14 cellular contexts compared by ENCODE assay signal in genomic region chr7:115015619-115016018, GRCh38.
A peak's percentile ranks its signal among the peaks of the same experiment; 100 is the strongest.
DNase-seq lines count a peak whose midpoint lies in the region; ATAC-seq and TF ChIP-seq lines count a peak whose summit lies in the region.
"Had no signal": no experiment of that assay in that cellular context is flagged by ENCODE, and none has a peak within 500 bp of the region (broad histone marks: within the 10 kb centered on the region; RNA-seq: fewer than 3 reads in every experiment).

No MANE protein-coding gene starts in this region.

- H3K23ac ChIP-seq in mesendoderm (ENCODE audit: low read length), result no peak overlapping the region

- no peak for ATAC-seq in HG02763 (IDR thresholded peaks at IDR 0.05; ENCODE audit: unreplicated experiment)
- no peak for ATAC-seq in GM18519 (IDR thresholded peaks at IDR 0.05; ENCODE audit: low FRiP score, unreplicated experiment)
- ATAC-seq: lower lobe of right lung; stimulated activated naive CD8-positive, alpha-beta T cell treated with anti-CD3 and anti-CD28 coated beads, Interleukin-15, amount 100 ng/mL, for 72 hours had no signal

- no peak overlapping the region for H3K9ac ChIP-seq in mesendoderm (ENCODE audit: low read length)

- DNase-seq in AG04449 (ENCODE audit: low read depth, low spot score), result peak; percentile 36
- DNase-seq in H4 (ENCODE audit: low spot score), result peak; percentile 75
- peak; percentile 34 for DNase-seq in astrocyte of the spinal cord (ENCODE audit: low read depth, low spot score)
- DNase-seq in mesendoderm, result peak; percentile 66
- no peak for DNase-seq in stimulated activated CD4-positive, alpha-beta T cell treated with anti-CD3 and anti-CD28 coated beads, Interleukin-4, amount 100 ng/mL, for 24 hours
- no peak for DNase-seq in activated CD4-positive, alpha-beta T cell treated with anti-CD3 and anti-CD28 coated beads, Interleukin-2, amount 50 U/mL, for 4 hours
- DNase-seq: activated naive CD4-positive, alpha-beta T cell; central memory CD4-positive, alpha-beta T cell; erythroblast; lower lobe of right lung; stimulated activated naive CD8-positive, alpha-beta T cell treated with anti-CD3 and anti-CD28 coated beads, Interleukin-15, amount 100 ng/mL, for 72 hours had no signal

- H3K4ac ChIP-seq in mesendoderm (ENCODE audit: low read depth, low read length), result no peak overlapping the region

- no peak overlapping the region for H2BK5ac ChIP-seq in mesendoderm (ENCODE audit: low read length)

- H3K27me3 ChIP-seq in mesendoderm (ENCODE audit: insufficient read depth, low read length, poor library complexity), result no peaks in the 10 kb centered on the region

- no peak overlapping the region for H3K18ac ChIP-seq in mesendoderm (ENCODE audit: low read length)

- no peak overlapping the region for H2AK5ac ChIP-seq in mesendoderm (ENCODE audit: low read length)

- no peak overlapping the region for H3K56ac ChIP-seq in mesendoderm (ENCODE audit: low read length)

- TF ChIP-seq CTCF in AG04449 (IDR thresholded peaks at IDR 0.05; ENCODE audit: insufficient read depth, low read length, missing control alignments) (no peak), astrocyte of the spinal cord (IDR thresholded peaks at IDR 0.05; ENCODE audit: low read depth, low read length) (no peak)

- no peaks in the 10 kb centered on the region for H3K79me1 ChIP-seq in mesendoderm (ENCODE audit: low read length)

- H3K27ac ChIP-seq in mesendoderm (ENCODE audit: low read depth, low read length), result no peak overlapping the region
- H3K27ac ChIP-seq: lower lobe of right lung, VCaP had no signal

- H3K4me2 ChIP-seq in mesendoderm (ENCODE audit: low read length), result no peak overlapping the region

- H2BK15ac ChIP-seq in mesendoderm (replicated peaks; ENCODE audit: low read depth), result no peak overlapping the region

- no peaks in the 10 kb centered on the region for H3K79me2 ChIP-seq in mesendoderm (ENCODE audit: control insufficient read depth, insufficient read depth, low read length)

- in situ Hi-C loops in astrocyte of the spinal cord (cut with HindIII; ENCODE audit: low sequenced_read_pairs), result no loop called here

- H3K4me3 ChIP-seq in AG04449 (ENCODE audit: low read depth, low read length), result no peak overlapping the region
- no peak overlapping the region for H3K4me3 ChIP-seq in astrocyte of the spinal cord (ENCODE audit: low read depth, low read length)
- no peak overlapping the region for H3K4me3 ChIP-seq in mesendoderm (ENCODE audit: low read length)
- H3K4me3 ChIP-seq: lower lobe of right lung had no signal

- no peak overlapping the region for H4K8ac ChIP-seq in mesendoderm (ENCODE audit: low read depth, low read length)

- WGBS in mesendoderm (ENCODE audit: extremely low coverage, insufficient coverage, low lambda C conversion rate), result no CpG with 5 or more reads among the region's 4 CpGs

- peaks cover 2% of the 10 kb centered on the region for H3K36me3 ChIP-seq in mesendoderm (ENCODE audit: control insufficient read depth, insufficient read depth, low read length)

- H4K5ac ChIP-seq in mesendoderm (ENCODE audit: low read length), result no peak overlapping the region

- H2BK120ac ChIP-seq in mesendoderm (ENCODE audit: low read depth, low read length), result no peak overlapping the region

- CTCF ChIA-PET in AG04449 (lab: Yijun Ruan, JAX), result no interaction called here

- H3K4me1 ChIP-seq in mesendoderm (ENCODE audit: control insufficient read depth, low read depth, low read length), result no peaks in the 10 kb centered on the region
- H3K4me1 ChIP-seq: lower lobe of right lung had no signal

- POLR2A ChIA-PET in AG04449 (lab: Yijun Ruan, JAX), result no interaction called here

Comparison
In these comparisons a context has a peak if more than half of its experiments do, and no peak if none do; other contexts are left out.
1. DNase-seq: peak in AG04449 (single experiment), H4 (single experiment), astrocyte of the spinal cord (single experiment) and mesendoderm (single experiment); none in stimulated activated CD4-positive, alpha-beta T cell treated with anti-CD3 and anti-CD28 coated beads, Interleukin-4, amount 100 ng/mL, for 24 hours (single experiment) and activated CD4-positive, alpha-beta T cell treated with anti-CD3 and anti-CD28 coated beads, Interleukin-2, amount 50 U/mL, for 4 hours (0 of 2).